In genomic region chr1:167221126-167221803, GRCh38 we compare ENCODE assay signal across 8 cellular contexts. TPM values are rescaled to one million over a fixed set of nuclear protein-coding genes. Genes with fewer than 3 reads are reported as not detected.
A peak's percentile ranks its signal among the peaks of the same experiment; 100 is the strongest.
DNase-seq lines count a peak whose midpoint lies in the region; ATAC-seq and TF ChIP-seq lines count a peak whose summit lies in the region.

No MANE protein-coding gene starts in this region.

- H3K36me3 ChIP-seq in A673 (ENCODE audit: insufficient read depth, low read length, poor library complexity, severe bottlenecking) (no peaks in the 10 kb centered on the region), vagina (no peaks in the 10 kb centered on the region)

- CTCF ChIA-PET in A673 (lab: Charles Lee), result interaction anchor here (0.8 to 1.6 kb wide), 4 partner anchors 47 to 164 kb away, joined by 3 to 17 read pairs (median 7); no protein-coding TSS in a partner anchor

- no peak for TF ChIP-seq CTCF in A673 (conservative IDR thresholded peaks at IDR 0.05; ENCODE audit: low read depth, low read length)
- TF ChIP-seq CTCF in endothelial cell (IDR thresholded peaks at IDR 0.05; ENCODE audit: unreplicated experiment), result no peak
- no peak for TF ChIP-seq CTCF in vagina (IDR thresholded peaks at IDR 0.05)

- intact Hi-C loops in A673 (cut with micrococcal nuclease; ENCODE audit: unreplicated experiment), result no loop called here
- intact Hi-C loops in vagina (cut with DNase I), result no loop called here

- BruUV-seq in A673 (replicated peaks; lab: Mats Ljungman, UMichigan), result no TSS peak

- DNase-seq in A673 (ENCODE audit: low spot score) (no peak), T-helper 1 cell (peak in 3 of 5 donors; percentile 6 to 26 (median 25)), endothelial cell (ENCODE audit: low spot score) (peak; percentile 53), vagina (ENCODE audit: extremely low spot score in 2 of 2) (no peak), NCI-H1048 (lab: John Stamatoyannopoulos, UW) (no peak)
- DNase-seq in naive thymus-derived CD8-positive, alpha-beta T cell, result peak in 5 of 10 donors; percentile 5 to 68 (median 35)

- H3K27ac ChIP-seq in A673 (ENCODE audit: low read depth, low read length, poor library complexity, severe bottlenecking) (peak overlapping the region; percentile 91), vagina (peak overlapping the region; percentile 100)

- H3K9me3 ChIP-seq in A673 (ENCODE audit: low read depth, low read length, poor library complexity, severe bottlenecking) (no peaks in the 10 kb centered on the region), vagina (no peaks in the 10 kb centered on the region)

- POLR2A ChIA-PET in A673 (lab: Charles Lee; ENCODE audit: low non-redundant PET), result no interaction called here
- POLR2A ChIA-PET in naive thymus-derived CD8-positive, alpha-beta T cell (lab: Charles Lee), result interaction anchor here (0.8 to 4.1 kb wide), 12 partner anchors 11 to 715 kb away, joined by 3 to 30 read pairs (median 6); partner anchors contain the start of genes CD247, DCAF6, GPA33 and MPC2

- ATAC-seq in GM18511 (IDR thresholded peaks at IDR 0.05; ENCODE audit: unreplicated experiment) (peak; percentile 12), HG03045 (IDR thresholded peaks at IDR 0.05; ENCODE audit: unreplicated experiment) (peak; percentile 26)
- peak in 1 of 2 donors; percentile 10 for ATAC-seq in naive thymus-derived CD8-positive, alpha-beta T cell

- no peaks in the 10 kb centered on the region for H3K27me3 ChIP-seq in A673 (replicated peaks; ENCODE audit: insufficient read depth, low read depth, low read length, poor library complexity)
- H3K27me3 ChIP-seq in vagina, result no peaks in the 10 kb centered on the region

- H3K4me1 ChIP-seq in A673 (ENCODE audit: insufficient read depth, low read length, poor library complexity, severe bottlenecking), result peaks cover 28% of the 10 kb centered on the region
- H3K4me1 ChIP-seq in vagina, result peaks cover 30% of the 10 kb centered on the region

- no peak overlapping the region for H3K27ac Mint-ChIP-seq in endothelial cell (ENCODE audit: unreplicated experiment)
- H3K27ac Mint-ChIP-seq in naive thymus-derived CD8-positive, alpha-beta T cell, result peak overlapping the region; percentile 87 to 98 (median 94)

- H3K4me3 ChIP-seq in A673 (ENCODE audit: low read depth, low read length, poor library complexity, severe bottlenecking) (peak overlapping the region; percentile 81), vagina (peak overlapping the region; percentile 69 to 95)

- peaks cover 9% of the 10 kb centered on the region for H3K27me3 Mint-ChIP-seq in endothelial cell (ENCODE audit: unreplicated experiment)
- peaks cover 0 to 3% (median 0%) of the 10 kb centered on the region in 5 donors for H3K27me3 Mint-ChIP-seq in naive thymus-derived CD8-positive, alpha-beta T cell

- H3K36me3 Mint-ChIP-seq in endothelial cell (ENCODE audit: low read depth, unreplicated experiment), result peaks cover 8% of the 10 kb centered on the region
- H3K36me3 Mint-ChIP-seq in naive thymus-derived CD8-positive, alpha-beta T cell, result peaks cover 0 to 5% (median 2%) of the 10 kb centered on the region in 3 donors

- no peak for TF ChIP-seq POLR2A in vagina (IDR thresholded peaks at IDR 0.05)

- peaks cover 30% of the 10 kb centered on the region for H3K4me1 Mint-ChIP-seq in endothelial cell (ENCODE audit: unreplicated experiment)
- peaks cover 19 to 51% (median 40%) of the 10 kb centered on the region in 4 donors for H3K4me1 Mint-ChIP-seq in naive thymus-derived CD8-positive, alpha-beta T cell

- peak overlapping the region; percentile 96 for H3K4me3 Mint-ChIP-seq in endothelial cell (ENCODE audit: unreplicated experiment)
- H3K4me3 Mint-ChIP-seq in naive thymus-derived CD8-positive, alpha-beta T cell, result peak overlapping the region; percentile 92 to 98 (median 95)

- H3K9me3 Mint-ChIP-seq in endothelial cell (ENCODE audit: unreplicated experiment), result peaks cover 4% of the 10 kb centered on the region
- H3K9me3 Mint-ChIP-seq in naive thymus-derived CD8-positive, alpha-beta T cell, result peaks cover 0 to 6% (median 0%) of the 10 kb centered on the region in 9 donors

RNA-seq across cellular contexts. Expression of gene POU2F1, which starts 0.6 kb away (rescaled TPM):
- total RNA-seq in A673 (2021), result 25.0 and 28.3 TPM in 2 replicates
- 24.5 TPM for total RNA-seq in endothelial cell (ENCODE audit: unreplicated experiment)
- 10 to 100 TPM; 19.7 to 22.9 TPM for total RNA-seq in naive thymus-derived CD8-positive, alpha-beta T cell
- 1 to 10 TPM; 5.0 to 9.8 (median 8.1) TPM for polyA plus RNA-seq in naive thymus-derived CD8-positive, alpha-beta T cell
- 10.8 TPM for total RNA-seq in vagina

Comparison
In these comparisons a context has a peak if more than half of its experiments do, and no peak if none do; other contexts are left out.
1. DNase-seq: peak in T-helper 1 cell (3 of 5) and endothelial cell (single experiment); none in A673 (single experiment), vagina (0 of 2) and NCI-H1048 (single experiment).